ENCODE assay signal across 16 cellular contexts in the genomic region with DNA sequence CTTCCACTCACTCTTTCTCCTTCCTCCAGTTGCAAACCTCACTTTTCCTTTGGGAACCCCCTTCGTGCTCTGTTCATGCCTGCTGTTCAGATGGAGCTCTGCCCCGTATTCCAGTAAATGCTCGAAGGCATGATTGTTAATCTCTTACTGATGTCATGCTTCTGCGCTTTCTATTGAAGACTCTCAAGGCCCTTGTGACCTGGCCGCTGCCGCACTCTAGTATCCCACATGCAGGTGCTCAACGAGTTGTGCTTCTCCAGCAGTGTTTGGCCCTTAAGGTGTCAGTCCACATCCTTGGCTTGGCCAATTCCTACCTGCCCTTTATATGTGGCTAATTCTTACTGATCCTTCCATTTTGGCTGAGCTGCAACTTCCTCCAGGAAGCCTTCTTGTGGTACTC.
DNase-seq lines count a peak whose midpoint lies in the region; ATAC-seq and TF ChIP-seq lines count a peak whose summit lies in the region.
"Had no signal": no experiment of that assay in that cellular context is flagged by ENCODE, and none has a peak within 500 bp of the region (broad histone marks: within the 10 kb centered on the region; RNA-seq: fewer than 3 reads in every experiment).

No MANE protein-coding gene starts in this region.

- 82% methylated on average over 5 of the region's 7 CpGs for WGBS in SK-N-SH (ENCODE audit: low lambda C conversion rate)
- no CpG with 5 or more reads among the region's 7 CpGs for WGBS in trophoblast cell (ENCODE audit: extremely low coverage, insufficient coverage, insufficient read length)

- H3K9me3 ChIP-seq in SK-N-SH = no peaks in the 10 kb centered on the region
- peaks cover 4% of the 10 kb centered on the region for H3K9me3 ChIP-seq in trophoblast cell (ENCODE audit: insufficient read depth, low read depth, low read length)
- no peaks in the 10 kb centered on the region for H3K9me3 ChIP-seq in Peyer's patch

- TF ChIP-seq POLR2A in Peyer's patch (IDR thresholded peaks at IDR 0.05) = no peak

- TF ChIP-seq RAD21 in SK-N-SH (IDR thresholded peaks at IDR 0.05; ENCODE audit: low read length) = no peak

- H2BK5ac ChIP-seq in trophoblast cell (ENCODE audit: low read depth, low read length, poor library complexity) = no peak overlapping the region

- H3K4me2 ChIP-seq in SK-N-SH (no peak overlapping the region), trophoblast cell (ENCODE audit: low read length) (no peak overlapping the region)

- no peak overlapping the region for H4K8ac ChIP-seq in trophoblast cell (ENCODE audit: low read depth, low read length)

- H3K14ac ChIP-seq in trophoblast cell (ENCODE audit: low read length) = no peak overlapping the region

- H3K27me3 ChIP-seq in SK-N-SH (ENCODE audit: insufficient read depth) (no peaks in the 10 kb centered on the region), foreskin keratinocyte (no peaks in the 10 kb centered on the region), trophoblast cell (ENCODE audit: insufficient read depth, low read length) (no peaks in the 10 kb centered on the region), Peyer's patch (no peaks in the 10 kb centered on the region)

- H3K36me3 ChIP-seq in SK-N-SH (replicated peaks in 1 of 2; ENCODE audit: control insufficient read depth in 1 of 2, insufficient read depth in 2 of 2, low read length in 1 of 2) (no peaks in the 10 kb centered on the region), trophoblast cell (ENCODE audit: control insufficient read depth in 1 of 2, insufficient read depth in 2 of 2, low read length in 2 of 2) (no peaks in the 10 kb centered on the region), Peyer's patch (no peaks in the 10 kb centered on the region)

- TF ChIP-seq EP300 in SK-N-SH (IDR thresholded peaks at IDR 0.05; ENCODE audit: borderline replicate concordance in 1 of 2, low read depth in 1 of 2, low read length in 1 of 2) = no peak

- H3K79me2 ChIP-seq in SK-N-SH (ENCODE audit: insufficient read depth) (no peaks in the 10 kb centered on the region), trophoblast cell (ENCODE audit: control insufficient read depth, insufficient read depth, low read length, poor library complexity) (no peaks in the 10 kb centered on the region)

- H3K27ac ChIP-seq in SK-N-SH (ENCODE audit: low read depth in 2 of 2, low read length in 1 of 2) (peak overlapping the region in 1 of 2 experiments; percentile 42; a peak in 1 of 4 replicates), foreskin keratinocyte (no peak overlapping the region), trophoblast cell (ENCODE audit: low read depth, low read length) (no peak overlapping the region), Peyer's patch (no peak overlapping the region)
- H3K27ac ChIP-seq: HL-60 had no signal

- peak; percentile 40 for DNase-seq in SK-N-SH
- peak in 1 of 2 donors; percentile 22 for DNase-seq in foreskin keratinocyte
- peak; percentile 61 to 70 for DNase-seq in trophoblast cell
- no peak for DNase-seq in Peyer's patch
- no peak for DNase-seq in NCI-H2171 (lab: John Stamatoyannopoulos, UW)
- DNase-seq: 8988T; ACHN; C1 segment of cervical spinal cord; Calu3; CD4-positive, alpha-beta T cell; DMS 273 treated with DMSO at 0.1 percent for 48 hours; HCEC 1CT; HFFc6 had no signal

- H4K12ac ChIP-seq in trophoblast cell (ENCODE audit: low read depth, low read length) = no peak overlapping the region

- H3F3A ChIP-seq in SK-N-SH (replicated peaks; ENCODE audit: insufficient read depth) = no peaks in the 10 kb centered on the region

- no peak overlapping the region for H2AK5ac ChIP-seq in trophoblast cell (ENCODE audit: low read length)

- H2BK12ac ChIP-seq in trophoblast cell (ENCODE audit: low read length) = no peak overlapping the region

- ATAC-seq in SK-N-SH treated with all-trans-retinoic acid at 6 μM for 48 hours (no peak), foreskin keratinocyte (peak; percentile 11), HG03280 (IDR thresholded peaks at IDR 0.05; ENCODE audit: unreplicated experiment) (no peak)

- H2AFZ ChIP-seq in SK-N-SH (ENCODE audit: low read depth) (no peak overlapping the region), trophoblast cell (ENCODE audit: insufficient read depth, low read length, poor library complexity) (no peak overlapping the region)

- TF ChIP-seq CTCF in SK-N-SH (IDR thresholded peaks at IDR 0.05) = no peak
- no peak for TF ChIP-seq CTCF in foreskin keratinocyte (conservative IDR thresholded peaks at IDR 0.05)
- TF ChIP-seq CTCF in Peyer's patch (IDR thresholded peaks at IDR 0.05) = no peak

- CTCF ChIA-PET in SK-N-SH (lab: Yijun Ruan, JAX) = no interaction called here

- no peaks in the 10 kb centered on the region for H3K79me1 ChIP-seq in trophoblast cell (ENCODE audit: low read length)

- H3K18ac ChIP-seq in trophoblast cell (ENCODE audit: low read length) = no peak overlapping the region

- no peaks in the 10 kb centered on the region for H4K20me1 ChIP-seq in SK-N-SH (ENCODE audit: insufficient read depth)

- POLR2A ChIA-PET in SK-N-SH (lab: Yijun Ruan, JAX) = no interaction called here

- H3K4me3 ChIP-seq in SK-N-SH (ENCODE audit: low read depth in 2 of 2, low read length in 1 of 2) = no peak overlapping the region
- H3K4me3 ChIP-seq in trophoblast cell (ENCODE audit: low read depth, low read length) = no peak overlapping the region
- no peak overlapping the region for H3K4me3 ChIP-seq in Peyer's patch

- H3K4me1 ChIP-seq in SK-N-SH (ENCODE audit: control insufficient read depth in 1 of 2, insufficient read depth in 2 of 2, low read depth in 1 of 2, low read length in 1 of 2) = peaks cover 11 to 13% of the 10 kb centered on the region in 2 experiments; a peak in 1 of 4 replicates
- peaks cover 22% of the 10 kb centered on the region for H3K4me1 ChIP-seq in foreskin keratinocyte
- no peaks in the 10 kb centered on the region for H3K4me1 ChIP-seq in trophoblast cell (ENCODE audit: control insufficient read depth in 1 of 2, insufficient read depth in 2 of 2, low read length in 2 of 2)
- H3K4me1 ChIP-seq in Peyer's patch = no peaks in the 10 kb centered on the region

- H3K9me2 ChIP-seq in SK-N-SH = no peaks in the 10 kb centered on the region

- H3K4ac ChIP-seq in trophoblast cell (ENCODE audit: low read depth, low read length) = no peak overlapping the region

- H3K9ac ChIP-seq in SK-N-SH = no peak overlapping the region
- no peak overlapping the region for H3K9ac ChIP-seq in trophoblast cell (ENCODE audit: low read length)

- H3K23ac ChIP-seq in trophoblast cell (ENCODE audit: low read length) = no peak overlapping the region

- no peak overlapping the region for H4K91ac ChIP-seq in trophoblast cell (ENCODE audit: low read depth, low read length)

- no peak overlapping the region for H2BK120ac ChIP-seq in trophoblast cell (ENCODE audit: insufficient read depth, low read length, poor library complexity)

TF ChIP-seq in SK-N-SH, 30 proteins besides CTCF, POLR2A, EP300 and RAD21 (continues in another document):
- no peak for TF ChIP-seq YY1 (IDR thresholded peaks at IDR 0.05; ENCODE audit: low read depth)
- no peak for TF ChIP-seq SIN3A (IDR thresholded peaks at IDR 0.05; ENCODE audit: borderline replicate concordance, low read depth, low read length)
- TF ChIP-seq, protein P1, sequence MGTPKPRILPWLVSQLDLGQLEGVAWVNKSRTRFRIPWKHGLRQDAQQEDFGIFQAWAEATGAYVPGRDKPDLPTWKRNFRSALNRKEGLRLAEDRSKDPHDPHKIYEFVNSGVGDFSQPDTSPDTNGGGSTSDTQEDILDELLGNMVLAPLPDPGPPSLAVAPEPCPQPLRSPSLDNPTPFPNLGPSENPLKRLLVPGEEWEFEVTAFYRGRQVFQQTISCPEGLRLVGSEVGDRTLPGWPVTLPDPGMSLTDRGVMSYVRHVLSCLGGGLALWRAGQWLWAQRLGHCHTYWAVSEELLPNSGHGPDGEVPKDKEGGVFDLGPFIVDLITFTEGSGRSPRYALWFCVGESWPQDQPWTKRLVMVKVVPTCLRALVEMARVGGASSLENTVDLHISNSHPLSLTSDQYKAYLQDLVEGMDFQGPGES (IDR thresholded peaks at IDR 0.05; ENCODE audit: low read depth, low read length) = no peak
- no peak for TF ChIP-seq CHD2 (IDR thresholded peaks at IDR 0.05; ENCODE audit: low read length, partially characterized antibody)
- no peak for TF ChIP-seq FOXJ3 (CRISPR knock-in tag; IDR thresholded peaks at IDR 0.05)
- TF ChIP-seq TEAD4 (IDR thresholded peaks at IDR 0.05; ENCODE audit: borderline replicate concordance, insufficient read depth) = no peak
- TF ChIP-seq NFIC (IDR thresholded peaks at IDR 0.05; ENCODE audit: borderline replicate concordance) = no peak
- TF ChIP-seq FOXM1 (IDR thresholded peaks at IDR 0.05; ENCODE audit: low read depth) = no peak
- no peak for TF ChIP-seq ELF1 (IDR thresholded peaks at IDR 0.05)

TF ChIP-seq in SK-N-SH treated with all-trans-retinoic acid at 6 μM for 48 hours, 23 proteins besides CTCF, POLR2A, EP300 and RAD21:
- TF ChIP-seq CSRNP3 (CRISPR knock-in tag; IDR thresholded peaks at IDR 0.05) (no peak), GLIS3 (CRISPR knock-in tag; IDR thresholded peaks at IDR 0.05) (no peak), TCF4 (CRISPR knock-in tag; IDR thresholded peaks at IDR 0.05; ENCODE audit: borderline replicate concordance) (no peak)

Comparison
In these comparisons a context has a peak if more than half of its experiments do, and no peak if none do; other contexts are left out.
1. DNase-seq: peak in SK-N-SH (single experiment) and trophoblast cell (2 of 2); none in Peyer's patch (0 of 3) and NCI-H2171 (single experiment).